12 cellular contexts compared by ENCODE assay signal in the genomic region with DNA sequence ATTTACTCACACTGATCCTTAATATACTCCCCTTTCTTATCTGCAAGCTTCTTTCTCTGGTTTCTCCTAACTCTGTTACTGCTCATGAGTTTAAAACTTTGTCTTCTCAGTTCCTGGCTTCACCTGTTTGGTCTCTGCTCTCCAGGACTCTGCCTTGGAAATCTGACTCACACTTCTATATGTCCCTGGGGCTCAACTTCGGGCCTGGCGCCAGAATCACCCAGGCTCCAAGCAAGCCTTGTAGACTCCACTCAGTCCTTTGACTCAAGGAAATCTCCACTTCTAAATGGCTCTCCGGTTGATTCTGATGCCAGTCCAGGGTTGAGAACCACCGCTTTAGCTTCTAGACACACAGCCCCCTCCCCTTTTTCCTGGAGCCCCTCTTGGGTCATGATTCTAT. TPM values are rescaled to one million over a fixed set of nuclear protein-coding genes. Genes with fewer than 3 reads are reported as not detected.
DNase-seq lines count a peak whose midpoint lies in the region; ATAC-seq and TF ChIP-seq lines count a peak whose summit lies in the region.
"Had no signal": no experiment of that assay in that cellular context is flagged by ENCODE, and none has a peak within 500 bp of the region (broad histone marks: within the 10 kb centered on the region; RNA-seq: fewer than 3 reads in every experiment).

No MANE protein-coding gene starts in this region.

- no peak overlapping the region for H4K5ac ChIP-seq in mesendoderm (ENCODE audit: low read length)

- H3K36me3 ChIP-seq in fibroblast of lung (ENCODE audit: control insufficient read depth, insufficient read depth, low read length), result no peaks in the 10 kb centered on the region
- no peaks in the 10 kb centered on the region for H3K36me3 ChIP-seq in ovary
- no peaks in the 10 kb centered on the region for H3K36me3 ChIP-seq in mesendoderm (ENCODE audit: control insufficient read depth, insufficient read depth, low read length)

- intact Hi-C loops in ovary (cut with DNase I), result loop anchor here in 1 of 4 donors (5.0 kb wide), 1 partner anchor 217 kb away; no protein-coding TSS in a partner anchor

- no peak for ATAC-seq in GM18858 (IDR thresholded peaks at IDR 0.05; ENCODE audit: unreplicated experiment)

- no peak for TF ChIP-seq EP300 in ovary (IDR thresholded peaks at IDR 0.05)

- TF ChIP-seq CTCF in fibroblast of lung (conservative IDR thresholded peaks at IDR 0.05 in 1 of 2, IDR thresholded peaks at IDR 0.05 in 1 of 2; ENCODE audit: low read depth in 1 of 2, low read length in 2 of 2) (no peak), ovary (IDR thresholded peaks at IDR 0.05) (no peak)

- H2BK5ac ChIP-seq in mesendoderm (ENCODE audit: low read length), result no peak overlapping the region

- no peak for TF ChIP-seq POLR2A in ovary (IDR thresholded peaks at IDR 0.05)

- no peak overlapping the region for H2BK15ac ChIP-seq in mesendoderm (replicated peaks; ENCODE audit: low read depth)

- H3K79me2 ChIP-seq in fibroblast of lung (ENCODE audit: control insufficient read depth, insufficient read depth, low read length) (no peaks in the 10 kb centered on the region), mesendoderm (ENCODE audit: control insufficient read depth, insufficient read depth, low read length) (no peaks in the 10 kb centered on the region)

- H3K9me3 ChIP-seq in fibroblast of lung (ENCODE audit: control insufficient read depth, insufficient read depth, low read depth, low read length) (no peaks in the 10 kb centered on the region), ovary (no peaks in the 10 kb centered on the region)

- H3K4me2 ChIP-seq in fibroblast of lung (ENCODE audit: extremely low read depth, insufficient read depth, low read length), result no peak overlapping the region
- no peak overlapping the region for H3K4me2 ChIP-seq in mesendoderm (ENCODE audit: low read length)

- H3K4ac ChIP-seq in mesendoderm (ENCODE audit: low read depth, low read length), result no peak overlapping the region

- H4K20me1 ChIP-seq in fibroblast of lung (ENCODE audit: control insufficient read depth, extremely low read depth, insufficient read depth, low read length), result no peaks in the 10 kb centered on the region

- H2AK5ac ChIP-seq in mesendoderm (ENCODE audit: low read length), result no peak overlapping the region

- in situ Hi-C loops in SK-MEL-5 (cut with HindIII; ENCODE audit: low pct_unique_long_range_greater_than_20kb, low sequenced_read_pairs), result loop anchor here (25.0 kb wide), 1 partner anchor 133 kb away; no protein-coding TSS in a partner anchor

- no peak overlapping the region for H3K18ac ChIP-seq in mesendoderm (ENCODE audit: low read length)

- no peak overlapping the region for H3K23ac ChIP-seq in mesendoderm (ENCODE audit: low read length)

- no peak overlapping the region for H2AFZ ChIP-seq in fibroblast of lung (ENCODE audit: low read length)

- H3K27ac ChIP-seq in fibroblast of lung (ENCODE audit: insufficient read depth, low read length) (no peak overlapping the region), ovary (peak overlapping the region in 1 of 2 donors; percentile 25), mesendoderm (ENCODE audit: low read depth, low read length) (no peak overlapping the region)

- H3K4me1 ChIP-seq in fibroblast of lung (ENCODE audit: control insufficient read depth, extremely low read depth, insufficient read depth, low read length), result peaks cover 21% of the 10 kb centered on the region
- peaks cover 6% of the 10 kb centered on the region for H3K4me1 ChIP-seq in ovary (ENCODE audit: insufficient read depth)
- H3K4me1 ChIP-seq in mesendoderm (ENCODE audit: control insufficient read depth, low read depth, low read length), result no peaks in the 10 kb centered on the region

- H3K9ac ChIP-seq in fibroblast of lung (ENCODE audit: insufficient read depth, low read length) (no peak overlapping the region), mesendoderm (ENCODE audit: low read length) (no peak overlapping the region)

- no peak overlapping the region for H3K56ac ChIP-seq in mesendoderm (ENCODE audit: low read length)

- no peak overlapping the region for H4K8ac ChIP-seq in mesendoderm (ENCODE audit: low read depth, low read length)

- H2BK120ac ChIP-seq in mesendoderm (ENCODE audit: low read depth, low read length), result no peak overlapping the region

- 78 to 83% (median 81%) methylated on average over 4 of the region's 4 CpGs for WGBS in ovary, 3 donors
- no CpG with 5 or more reads among the region's 4 CpGs for WGBS in mesendoderm (ENCODE audit: extremely low coverage, insufficient coverage, low lambda C conversion rate)

- peak; percentile 82 for DNase-seq in EL
- peak; percentile 68 for DNase-seq in SK-MEL-5 (ENCODE audit: low read depth, low spot score)
- DNase-seq in fibroblast of lung (ENCODE audit: low read depth in 2 of 2), result peak; percentile 47 to 66
- peak in 3 of 5 donors; percentile 40 to 60 (median 54) for DNase-seq in ovary
- no peak for DNase-seq in NCI-H1048 (lab: John Stamatoyannopoulos, UW)
- DNase-seq in mesendoderm, result no peak
- DNase-seq in T-helper 9 cell, result no peak
- DNase-seq: effector CD4-positive, alpha-beta T cell; NCI-H345 had no signal

- H3K4me3 ChIP-seq in fibroblast of lung (replicated peaks in 1 of 4; ENCODE audit: control extremely low read depth in 1 of 4, insufficient read depth in 1 of 4, low read depth in 3 of 4, low read length in 4 of 4) (no peak overlapping the region), ovary (no peak overlapping the region), mesendoderm (ENCODE audit: low read length) (no peak overlapping the region)

- no peaks in the 10 kb centered on the region for H3K79me1 ChIP-seq in mesendoderm (ENCODE audit: low read length)

- H3K27me3 ChIP-seq in fibroblast of lung (ENCODE audit: control insufficient read depth, insufficient read depth, low read length), result no peaks in the 10 kb centered on the region
- no peaks in the 10 kb centered on the region for H3K27me3 ChIP-seq in ovary
- no peaks in the 10 kb centered on the region for H3K27me3 ChIP-seq in mesendoderm (ENCODE audit: insufficient read depth, low read length, poor library complexity)

RNA-seq across cellular contexts. Expression of gene TMC1, which starts 57.8 kb away (rescaled TPM):
- 0.18 TPM in 1 of 2 replicates, not detected in the other for total RNA-seq in SK-MEL-5 (2014; rRNA removed; shearing (Covaris generic))
- 0.11 TPM in 1 of 2 replicates, not detected in the other for polyA plus RNA-seq in SK-MEL-5 (2015; cell fraction: cytosol; rRNA removed)
- polyA plus RNA-seq in SK-MEL-5 (2015; cell fraction: nucleus; rRNA removed), result not detected in 2 replicates
- 0.33 TPM in 1 of 2 replicates, not detected in the other for total RNA-seq in fibroblast of lung
- 0.02 and 0.27 TPM in 2 replicates for polyA plus RNA-seq in fibroblast of lung
- polyA plus RNA-seq in fibroblast of lung (2012), result 0.28 TPM in 1 of 2 replicates, not detected in the other
- polyA minus RNA-seq in fibroblast of lung (ENCODE audit: low replicate concordance), result not detected in 2 replicates
- 1 to 10 TPM in 1 of 7 donors, under 1 TPM in 6; 0.12 to 1.4 (median 0.48) TPM for total RNA-seq in ovary
- under 1 TPM; 0.12 to 0.48 TPM for polyA plus RNA-seq in ovary
- polyA plus RNA-seq in mesendoderm (2013, experiment 1 of 2), result not detected
- 0.10 TPM for polyA plus RNA-seq in mesendoderm (2013, experiment 2 of 2)
- total RNA-seq: activated CD8-positive, alpha-beta memory T cell treated with anti-CD3 and anti-CD28 coated beads for 36 hours had no signal
- polyA plus RNA-seq: neural cell had no signal

Comparison
In these comparisons a context has a peak if more than half of its experiments do, and no peak if none do; other contexts are left out.
1. DNase-seq: peak in EL (single experiment), SK-MEL-5 (single experiment), fibroblast of lung (2 of 2) and ovary (3 of 5); none in NCI-H1048 (single experiment), mesendoderm (single experiment) and T-helper 9 cell (single experiment).